Comparison of ENCODE assay signal across 2 cellular contexts in the genomic region with DNA sequence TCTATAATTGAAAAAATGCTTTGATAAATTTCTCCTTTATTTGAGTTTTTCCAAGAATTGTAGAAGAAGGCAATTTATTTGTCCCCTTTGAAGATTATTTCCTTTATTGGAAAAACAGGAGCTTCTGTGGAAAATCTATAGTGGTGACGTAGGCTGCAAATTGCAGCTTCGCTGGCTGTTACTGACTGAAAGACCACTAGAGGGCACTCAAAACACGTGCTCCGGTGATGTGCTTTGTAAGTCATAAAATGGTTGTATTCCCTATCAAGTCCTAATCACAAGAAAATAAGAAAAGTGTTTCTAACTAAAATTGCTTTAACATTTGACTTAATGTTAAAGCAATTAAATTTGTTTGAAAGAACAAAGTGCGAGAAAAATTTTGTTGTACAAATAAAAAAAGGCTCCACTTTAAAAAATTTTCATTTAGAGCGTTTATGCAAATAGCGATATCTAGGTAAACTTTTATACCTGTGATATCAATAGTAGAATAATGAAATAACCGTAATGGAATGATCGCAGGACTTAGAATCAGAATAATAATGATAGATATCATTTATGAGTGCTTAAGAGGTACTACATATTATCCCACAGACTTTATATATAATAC.
A peak's percentile ranks its signal among the peaks of the same experiment; 100 is the strongest.
TF ChIP-seq lines count a peak whose summit lies in the region.

No MANE protein-coding gene starts in this region.

TF ChIP-seq in IMR-90, 13 proteins besides CTCF, POLR2A, EP300 and RAD21:
- TF ChIP-seq SMC3 (IDR thresholded peaks at IDR 0.05; ENCODE audit: low read depth, low read length) (peak; percentile 31; the same call in 1 of the 2 replicates), NFE2L2 (IDR thresholded peaks at IDR 0.05; ENCODE audit: low read depth, low read length) (no peak)

TF ChIP-seq in HepG2, 621 proteins besides CTCF, POLR2A, EP300 and RAD21:
- TF ChIP-seq BHLHE40 (IDR thresholded peaks at IDR 0.05; ENCODE audit: low read length): peak; percentile 46; the same call in 1 of the 2 replicates
- TF ChIP-seq ZSCAN29 (CRISPR knock-in tag; conservative IDR thresholded peaks at IDR 0.05): no peak
- TF ChIP-seq YEATS4 (CRISPR knock-in tag; IDR thresholded peaks at IDR 0.05; ENCODE audit: borderline replicate concordance): no peak
- peak; percentile 49; the same call in 1 of the 2 replicates for TF ChIP-seq SMC3 (IDR thresholded peaks at IDR 0.05; ENCODE audit: low read length)
- TF ChIP-seq HNRNPK (IDR thresholded peaks at IDR 0.05; ENCODE audit: low read depth, low read length, poor library complexity, severe bottlenecking): no peak
- no peak for TF ChIP-seq SOX13 (IDR thresholded peaks at IDR 0.05)
- no peak for TF ChIP-seq SOX13 (CRISPR knock-in tag; conservative IDR thresholded peaks at IDR 0.05 in 1 of 2, IDR thresholded peaks at IDR 0.05 in 1 of 2)
- peak; percentile 78 for TF ChIP-seq CREB1 (IDR thresholded peaks at IDR 0.05)
- TF ChIP-seq CREB1 (CRISPR knock-in tag; IDR thresholded peaks at IDR 0.05): peak; percentile 68
- TF ChIP-seq TOPORS (CRISPR knock-in tag; IDR thresholded peaks at IDR 0.05): no peak
- TF ChIP-seq MAX (IDR thresholded peaks at IDR 0.05): peak; percentile 31; the same call in 1 of the 2 replicates
- peak; percentile 66 for TF ChIP-seq STAG1 (CRISPR knock-in tag; IDR thresholded peaks at IDR 0.05)
- no peak for TF ChIP-seq ZNF513 (CRISPR knock-in tag; conservative IDR thresholded peaks at IDR 0.05)
- no peak for TF ChIP-seq ASH2L (IDR thresholded peaks at IDR 0.05; ENCODE audit: insufficient read length, low read depth, low read length)
- peak; percentile 38; the same call in 1 of the 2 replicates for TF ChIP-seq CREM (IDR thresholded peaks at IDR 0.05)
- TF ChIP-seq CREM (CRISPR knock-in tag; IDR thresholded peaks at IDR 0.05): no peak
- no peak for TF ChIP-seq ZNF33A (CRISPR knock-in tag; IDR thresholded peaks at IDR 0.05; ENCODE audit: borderline replicate concordance)
- no peak for TF ChIP-seq KLF6 (CRISPR knock-in tag; IDR thresholded peaks at IDR 0.05)
- TF ChIP-seq ZNF431 (CRISPR knock-in tag; IDR thresholded peaks at IDR 0.05; ENCODE audit: borderline replicate concordance, low read depth): no peak
